ENCODE assay signal across 25 cellular contexts in genomic region chr4:79526970-79527565, GRCh38.
"Had no signal": no experiment of that assay in that cellular context is flagged by ENCODE, and none has a peak within 500 bp of the region (broad histone marks: within the 10 kb centered on the region; RNA-seq: fewer than 3 reads in every experiment).

No MANE protein-coding gene starts in this region.

- H3K27me3 ChIP-seq: esophagus squamous epithelium, gastroesophageal sphincter, ovary, thyroid gland, upper lobe of right lung had no signal

- DNase-seq: activated B cell treated with CpG ODN at 0.5 μM for 24 hours; activated CD4-positive, alpha-beta T cell treated with anti-CD3 and anti-CD28 coated beads, Interleukin-2, amount 10 ng/mL, durations not matched to agents 24 days and 14 days; activated CD8-positive, alpha-beta memory T cell treated with anti-CD3 and anti-CD28 coated beads, Interleukin-2, amount 10 ng/mL, durations not matched to agents 7 days and 5 days; activated CD8-positive, alpha-beta T cell treated with anti-CD3 and anti-CD28 coated beads for 36 hours; activated naive CD4-positive, alpha-beta T cell treated with Interleukin-2 at 50 U/mL for 16 hours; activated T-cell treated with anti-CD3 and anti-CD28 coated beads for 4 hours; amygdala; cerebellar nuclear complex; esophagus squamous epithelium; head of caudate nucleus; hypothalamus; left ventricle myocardium superior; midbrain; natural killer cell; ovary; right cardiac atrium; stimulated activated CD4-positive, alpha-beta T cell treated with anti-CD3 and anti-CD28 coated beads, Interleukin-12 subunit alpha, Interleukin-12 subunit beta, amount 100 ng/mL, for 4 hours; substantia nigra; T1000; thyroid gland; upper lobe of right lung had no signal

- H3K4me1 ChIP-seq: gastroesophageal sphincter, prostate gland, thyroid gland, upper lobe of right lung had no signal

- H3K4me3 ChIP-seq: coronary artery, esophagus squamous epithelium, gastroesophageal sphincter, ovary, prostate gland, thyroid gland, upper lobe of right lung had no signal

- ATAC-seq: activated CD8-positive, alpha-beta memory T cell treated with anti-CD3 and anti-CD28 coated beads, Interleukin-2, amount 10 ng/mL, durations not matched to agents 7 days and 5 days; activated CD8-positive, alpha-beta T cell treated with anti-CD3 and anti-CD28 coated beads for 36 hours; gastroesophageal sphincter; left ventricle myocardium superior; natural killer cell; right cardiac atrium; upper lobe of right lung had no signal

- FAIRE-seq: islet of Langerhans had no signal

- H3K27ac ChIP-seq: esophagus squamous epithelium, gastroesophageal sphincter, ovary, prostate gland, thyroid gland, upper lobe of right lung had no signal

- H3K36me3 ChIP-seq: esophagus squamous epithelium, gastroesophageal sphincter, ovary, prostate gland, thyroid gland, upper lobe of right lung had no signal

- H3K9me3 ChIP-seq: esophagus squamous epithelium, gastroesophageal sphincter, ovary, prostate gland, thyroid gland, upper lobe of right lung had no signal
